In genomic region chr2:85988210-85988913, GRCh38 we compare ENCODE assay signal across 12 cellular contexts.
DNase-seq lines count a peak whose midpoint lies in the region; ATAC-seq, FAIRE-seq and TF ChIP-seq lines count a peak whose summit lies in the region.
"Had no signal": no experiment of that assay in that cellular context is flagged by ENCODE, and none has a peak within 500 bp of the region (broad histone marks: within the 10 kb centered on the region; RNA-seq: fewer than 3 reads in every experiment).

No MANE protein-coding gene starts in this region.

- no peaks in the 10 kb centered on the region for H3K9me2 ChIP-seq in PC-3 (replicated peaks; ENCODE audit: low read length)

- ATAC-seq in HG03457 (IDR thresholded peaks at IDR 0.05; ENCODE audit: unreplicated experiment) (no peak), PC-3 (no peak)

- no peak for TF ChIP-seq EP300 in stomach (IDR thresholded peaks at IDR 0.05)

- TF ChIP-seq CTCF in lower leg skin (IDR thresholded peaks at IDR 0.05) (no peak), stomach (IDR thresholded peaks at IDR 0.05) (no peak), PC-3 (conservative IDR thresholded peaks at IDR 0.05; ENCODE audit: low read depth, low read length) (no peak)

- H3K4me3 ChIP-seq in lower leg skin (ENCODE audit: low read depth, poor library complexity, severe bottlenecking) (no peak overlapping the region), stomach (no peak overlapping the region), PC-3 (ENCODE audit: low read length) (no peak overlapping the region)

- no peak overlapping the region for H2AFZ ChIP-seq in PC-3 (ENCODE audit: low read length)

- no peak for TF ChIP-seq POLR2A in lower leg skin (IDR thresholded peaks at IDR 0.05)
- TF ChIP-seq POLR2A in stomach (IDR thresholded peaks at IDR 0.05) = no peak

- no peak overlapping the region for H3K4me2 ChIP-seq in PC-3 (ENCODE audit: low read length)

- DNase-seq in NOMO-1 treated with DMSO at 0.1 percent for 48 hours (lab: John Stamatoyannopoulos, UW; ENCODE audit: unreplicated experiment) (peak; percentile 55), lower leg skin (ENCODE audit: low spot score in 2 of 2) (peak; percentile 55 to 86), stomach (no peak), PC-3 (no peak)
- no peak for DNase-seq in stimulated activated naive CD4-positive, alpha-beta T cell treated with Interleukin-2 at 50 U/mL for 16 hours (lab: John Stamatoyannopoulos, UW)
- DNase-seq: activated T-cell treated with anti-CD3 and anti-CD28 coated beads, Interleukin-2, amount 50 U/mL, for 1 hour; COR-L47; MM.1S; NCI-H446 treated with DMSO at 0.1 percent for 48 hours had no signal

- H3K9me3 ChIP-seq in stomach = no peaks in the 10 kb centered on the region
- H3K9me3 ChIP-seq in PC-3 (ENCODE audit: low read length) = no peaks in the 10 kb centered on the region

- H3K79me2 ChIP-seq in PC-3 (ENCODE audit: low read length) = no peaks in the 10 kb centered on the region

- H3K4me1 ChIP-seq in stomach = peaks cover 0 to 23% (median 6%) of the 10 kb centered on the region in 4 donors
- no peaks in the 10 kb centered on the region for H3K4me1 ChIP-seq in PC-3 (ENCODE audit: insufficient read depth, low read length)

- H3F3A ChIP-seq in PC-3 (ENCODE audit: low read length, unreplicated experiment) = no peaks in the 10 kb centered on the region

- CTCF ChIA-PET in PC-3 (lab: Charles Lee) = no interaction called here

- H3K27ac ChIP-seq in stomach (peak overlapping the region in 4 of 5 donors; percentile 16 to 67 (median 40)), PC-3 (ENCODE audit: low read length) (no peak overlapping the region)
- H3K27ac ChIP-seq: HL-60 had no signal

- FAIRE-seq in endometrium (lab: Jason Lieb, UNC) = peak; percentile 64

- POLR2A ChIA-PET in PC-3 (lab: Charles Lee; ENCODE audit: unreplicated experiment) = no interaction called here

- intact Hi-C loops in lower leg skin (cut with DNase I; ENCODE audit: low total_unique reads) = no loop called here
- intact Hi-C loops in stomach (cut with DNase I; ENCODE audit: low total_unique reads) = no loop called here
- intact Hi-C loops in PC-3 (cut with micrococcal nuclease) = no loop called here

- H3K36me3 ChIP-seq in stomach = no peaks in the 10 kb centered on the region
- H3K36me3 ChIP-seq in PC-3 (ENCODE audit: low read depth, low read length) = no peaks in the 10 kb centered on the region

- H4K20me1 ChIP-seq in PC-3 (ENCODE audit: low read length) = no peaks in the 10 kb centered on the region

- BruUV-seq in PC-3 (replicated peaks; lab: Mats Ljungman, UMichigan) = no TSS peak

- no peak overlapping the region for H3K9ac ChIP-seq in PC-3 (ENCODE audit: low read length)

- 41 to 48% methylated on average over 10 of the region's 10 CpGs for WGBS in lower leg skin, 2 donors
- 79 to 88% (median 83%) methylated on average over 10 of the region's 10 CpGs for WGBS in stomach, 5 donors

- H3K27me3 ChIP-seq in stomach = no peaks in the 10 kb centered on the region
- no peaks in the 10 kb centered on the region for H3K27me3 ChIP-seq in PC-3 (ENCODE audit: low read length)

Comparison
In these comparisons a context has a peak if more than half of its experiments do, and no peak if none do; other contexts are left out.
1. DNase-seq: peak in NOMO-1 treated with DMSO at 0.1 percent for 48 hours (single experiment) and lower leg skin (2 of 2); none in stomach (single experiment), stimulated activated naive CD4-positive, alpha-beta T cell treated with Interleukin-2 at 50 U/mL for 16 hours (single experiment) and PC-3 (single experiment).